ENCODE assay signal across 14 cellular contexts in the genomic region with DNA sequence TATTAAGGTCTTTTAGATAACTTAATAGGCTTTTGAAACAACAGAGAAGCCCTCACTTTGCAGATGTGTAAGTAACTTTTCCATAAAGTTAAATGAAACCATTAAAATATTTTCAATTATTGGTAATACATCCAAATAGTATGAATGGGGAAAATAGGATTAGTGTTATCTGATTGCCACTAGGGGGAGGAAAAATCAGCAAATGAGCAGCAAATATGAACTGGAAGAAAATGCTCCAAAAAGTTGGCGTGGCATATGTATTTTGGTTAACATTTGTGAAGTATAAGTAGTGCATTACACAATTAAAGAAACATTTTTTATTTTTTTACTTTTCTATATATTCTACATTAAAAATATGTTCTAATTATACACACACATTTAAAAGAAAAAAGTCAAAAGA.
A peak's percentile ranks its signal among the peaks of the same experiment; 100 is the strongest.
DNase-seq lines count a peak whose midpoint lies in the region; ATAC-seq, FAIRE-seq and TF ChIP-seq lines count a peak whose summit lies in the region.
"Had no signal": no experiment of that assay in that cellular context is flagged by ENCODE, and none has a peak within 500 bp of the region (broad histone marks: within the 10 kb centered on the region; RNA-seq: fewer than 3 reads in every experiment).

No MANE protein-coding gene starts in this region.

- H3K4me3 ChIP-seq in coronary artery (no peak overlapping the region), small intestine (ENCODE audit: low read depth in 1 of 2, low read length in 2 of 2) (no peak overlapping the region), colonic mucosa (no peak overlapping the region)
- H3K4me3 ChIP-seq: gastrocnemius medialis, vagina had no signal

- no peak overlapping the region for H3K4me3 Mint-ChIP-seq in naive thymus-derived CD8-positive, alpha-beta T cell
- H3K4me3 Mint-ChIP-seq: activated CD4-positive, alpha-beta T cell treated with anti-CD3 and anti-CD28 coated beads for 36 hours; B cell had no signal

- H3K27ac ChIP-seq in coronary artery (no peak overlapping the region), small intestine (ENCODE audit: low read depth in 1 of 2, low read length in 1 of 2) (no peak overlapping the region), colonic mucosa (no peak overlapping the region)
- H3K27ac ChIP-seq: gastrocnemius medialis, vagina had no signal

- no peaks in the 10 kb centered on the region for H3K36me3 ChIP-seq in small intestine (ENCODE audit: control insufficient read depth in 2 of 2, insufficient read depth in 2 of 2, low read length in 2 of 2)
- no peaks in the 10 kb centered on the region for H3K36me3 ChIP-seq in colonic mucosa
- H3K36me3 ChIP-seq: gastrocnemius medialis, vagina had no signal

- no peak for ATAC-seq in HG03354 (IDR thresholded peaks at IDR 0.05; ENCODE audit: poor library complexity, severe bottlenecking, unreplicated experiment)
- ATAC-seq in naive thymus-derived CD8-positive, alpha-beta T cell, result no peak
- ATAC-seq: activated CD4-positive, alpha-beta T cell treated with anti-CD3 and anti-CD28 coated beads for 36 hours; gastrocnemius medialis had no signal

- peak; percentile 36 for FAIRE-seq in small intestine (lab: Jason Lieb, UNC)
- FAIRE-seq: GM18507 had no signal

- H3K27me3 ChIP-seq in small intestine (ENCODE audit: control insufficient read depth in 2 of 2, insufficient read depth in 2 of 2, low read length in 2 of 2), result no peaks in the 10 kb centered on the region
- H3K27me3 ChIP-seq in colonic mucosa, result no peaks in the 10 kb centered on the region
- H3K27me3 ChIP-seq: gastrocnemius medialis, vagina had no signal

- H3K9ac ChIP-seq in colonic mucosa (ENCODE audit: low read depth in 2 of 2, low read length in 2 of 2), result no peak overlapping the region

- H3K4me1 ChIP-seq in small intestine (ENCODE audit: control insufficient read depth in 2 of 2, insufficient read depth in 1 of 2, low read depth in 1 of 2, low read length in 1 of 2) (no peaks in the 10 kb centered on the region), colonic mucosa (no peaks in the 10 kb centered on the region)
- H3K4me1 ChIP-seq: gastrocnemius medialis, vagina had no signal

- peak; percentile 14 for TF ChIP-seq CTCF in coronary artery (IDR thresholded peaks at IDR 0.05)
- no peak for TF ChIP-seq CTCF in colonic mucosa (IDR thresholded peaks at IDR 0.05)

- intact Hi-C loops in colonic mucosa (cut with DNase I), result no loop called here

- H3K9me3 ChIP-seq in small intestine (ENCODE audit: control insufficient read depth, low read depth) (no peaks in the 10 kb centered on the region), colonic mucosa (no peaks in the 10 kb centered on the region)
- H3K9me3 ChIP-seq: gastrocnemius medialis, vagina had no signal

- H3K27me3 Mint-ChIP-seq in naive thymus-derived CD8-positive, alpha-beta T cell, result no peaks in the 10 kb centered on the region
- H3K27me3 Mint-ChIP-seq: activated CD4-positive, alpha-beta T cell treated with anti-CD3 and anti-CD28 coated beads for 36 hours; B cell had no signal

- POLR2A ChIA-PET in naive thymus-derived CD8-positive, alpha-beta T cell (lab: Charles Lee), result no interaction called here

- H3K27ac Mint-ChIP-seq in naive thymus-derived CD8-positive, alpha-beta T cell, result no peak overlapping the region
- H3K27ac Mint-ChIP-seq: activated CD4-positive, alpha-beta T cell treated with anti-CD3 and anti-CD28 coated beads for 36 hours; B cell had no signal

- no peaks in the 10 kb centered on the region for H3K36me3 Mint-ChIP-seq in naive thymus-derived CD8-positive, alpha-beta T cell

- H3K9me3 Mint-ChIP-seq in naive thymus-derived CD8-positive, alpha-beta T cell, result peaks cover 0 to 13% (median 0%) of the 10 kb centered on the region in 9 donors

- no peaks in the 10 kb centered on the region for H3K4me1 Mint-ChIP-seq in naive thymus-derived CD8-positive, alpha-beta T cell
- H3K4me1 Mint-ChIP-seq: activated CD4-positive, alpha-beta T cell treated with anti-CD3 and anti-CD28 coated beads for 36 hours; B cell had no signal

- DNase-seq in NOMO-1 treated with DMSO at 0.1 percent for 48 hours (lab: John Stamatoyannopoulos, UW; ENCODE audit: unreplicated experiment), result peak; percentile 1
- no peak for DNase-seq in NOMO-1 treated with dmso at 0.1 percent for 144 hours (lab: John Stamatoyannopoulos, UW; ENCODE audit: unreplicated experiment)
- DNase-seq in NAMALWA (ENCODE audit: low spot score), result peak; percentile 13
- DNase-seq in coronary artery (ENCODE audit: low spot score), result no peak
- DNase-seq in small intestine, result no peak
- no peak for DNase-seq in colonic mucosa
- DNase-seq in naive thymus-derived CD8-positive, alpha-beta T cell, result no peak
- DNase-seq: activated CD4-positive, alpha-beta T cell treated with anti-CD3 and anti-CD28 coated beads for 36 hours; gastrocnemius medialis; NCI-H510A had no signal

- 14 to 56% (median 18%) methylated on average over 1 of the region's 1 CpG for WGBS in small intestine, 3 donors

Comparison
In these comparisons a context has a peak if more than half of its experiments do, and no peak if none do; other contexts are left out.
1. DNase-seq: peak in NOMO-1 treated with DMSO at 0.1 percent for 48 hours (single experiment) and NAMALWA (single experiment); none in NOMO-1 treated with dmso at 0.1 percent for 144 hours (single experiment), coronary artery (single experiment), small intestine (single experiment), colonic mucosa (single experiment) and naive thymus-derived CD8-positive, alpha-beta T cell (0 of 10).